Comparison of ENCODE assay signal across 8 cellular contexts in the genomic region with DNA sequence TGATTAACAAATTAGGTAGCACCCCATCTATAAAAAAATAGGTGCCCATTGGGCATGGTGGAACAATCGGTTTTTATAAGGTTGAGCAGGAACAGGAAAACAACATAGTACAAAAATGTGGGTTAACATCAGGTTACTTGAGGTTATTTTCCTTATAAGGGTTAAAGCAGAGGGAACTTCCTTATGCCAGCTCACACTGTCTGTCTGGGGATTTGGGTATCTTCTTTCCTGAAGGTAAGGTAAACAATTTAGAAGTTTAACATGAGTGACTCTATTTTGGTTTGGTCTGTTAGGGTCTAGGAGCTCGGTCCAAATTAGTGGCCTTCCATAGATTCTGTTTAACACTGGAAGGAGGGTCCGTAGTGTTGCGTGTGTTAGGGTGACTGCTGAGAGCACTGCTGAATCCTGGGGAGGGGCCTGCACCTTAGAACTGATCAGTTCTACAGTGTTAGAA. TPM values are rescaled to one million over a fixed set of nuclear protein-coding genes. Genes with fewer than 3 reads are reported as not detected.
DNase-seq lines count a peak whose midpoint lies in the region; ATAC-seq lines count a peak whose summit lies in the region.

No MANE protein-coding gene starts in this region.

- peak overlapping the region; percentile 39; the same call in 1 of the 2 replicates for H3K27ac ChIP-seq in SJSA1

- H3K27ac Mint-ChIP-seq in stimulated activated naive CD8-positive, alpha-beta T cell treated with anti-CD3 and anti-CD28 coated beads, Interleukin-15, Interleukin-2, amounts not matched to agents 100 ng/mL and 50 ng/mL, for 24 hours = peak overlapping the region; percentile 97

- no peaks in the 10 kb centered on the region for H3K27me3 Mint-ChIP-seq in stimulated activated naive CD8-positive, alpha-beta T cell treated with anti-CD3 and anti-CD28 coated beads, Interleukin-15, Interleukin-2, amounts not matched to agents 100 ng/mL and 50 ng/mL, for 24 hours

- peaks cover 61% of the 10 kb centered on the region for H3K4me1 ChIP-seq in SJSA1 (replicated peaks)

- H3K36me3 Mint-ChIP-seq in stimulated activated naive CD8-positive, alpha-beta T cell treated with anti-CD3 and anti-CD28 coated beads, Interleukin-15, Interleukin-2, amounts not matched to agents 100 ng/mL and 50 ng/mL, for 24 hours (ENCODE audit: low read depth) = peaks cover 68% of the 10 kb centered on the region

- ATAC-seq in GM21526 (IDR thresholded peaks at IDR 0.05; ENCODE audit: low FRiP score, unreplicated experiment) (no peak), GM19467 (IDR thresholded peaks at IDR 0.05; ENCODE audit: unreplicated experiment) (no peak)

- H3K36me3 ChIP-seq in SJSA1 = peaks cover 55% of the 10 kb centered on the region

- no peaks in the 10 kb centered on the region for H3K27me3 ChIP-seq in SJSA1 (replicated peaks)

- no peaks in the 10 kb centered on the region for H3K9me3 ChIP-seq in SJSA1 (replicated peaks)

- H3K4me3 Mint-ChIP-seq in stimulated activated naive CD8-positive, alpha-beta T cell treated with anti-CD3 and anti-CD28 coated beads, Interleukin-15, Interleukin-2, amounts not matched to agents 100 ng/mL and 50 ng/mL, for 24 hours = peak overlapping the region; percentile 83

- DNase-seq in stimulated activated naive CD4-positive, alpha-beta T cell (lab: John Stamatoyannopoulos, UW) = peak; percentile 26 to 70 (median 58)
- no peak for DNase-seq in stimulated activated naive CD4-positive, alpha-beta T cell treated with Interleukin-2 at 50 U/mL for 16 hours (lab: John Stamatoyannopoulos, UW)
- DNase-seq in SJSA1 (ENCODE audit: low read depth in 1 of 2, low spot score in 2 of 2) (no peak), glomerular visceral epithelial cell (ENCODE audit: extremely low spot score) (peak; percentile 37), Ammon's horn (ENCODE audit: low spot score) (no peak)

- H3K4me3 ChIP-seq in SJSA1 = no peak overlapping the region

- peaks cover 84% of the 10 kb centered on the region for H3K4me1 Mint-ChIP-seq in stimulated activated naive CD8-positive, alpha-beta T cell treated with anti-CD3 and anti-CD28 coated beads, Interleukin-15, Interleukin-2, amounts not matched to agents 100 ng/mL and 50 ng/mL, for 24 hours (ENCODE audit: low read depth)

- H3K9me3 Mint-ChIP-seq in stimulated activated naive CD8-positive, alpha-beta T cell treated with anti-CD3 and anti-CD28 coated beads, Interleukin-15, Interleukin-2, amounts not matched to agents 100 ng/mL and 50 ng/mL, for 24 hours = no peaks in the 10 kb centered on the region

RNA-seq across cellular contexts. Expression of a gene that starts 14.7 kb away (rescaled TPM):
- 37.6 and 43.7 TPM in 2 replicates for total RNA-seq in SJSA1 (2014; rRNA removed; shearing (Covaris generic))

Comparison
In these comparisons a context has a peak if more than half of its experiments do, and no peak if none do; other contexts are left out.
1. DNase-seq: peak in stimulated activated naive CD4-positive, alpha-beta T cell (6 of 6) and glomerular visceral epithelial cell (single experiment); none in stimulated activated naive CD4-positive, alpha-beta T cell treated with Interleukin-2 at 50 U/mL for 16 hours (single experiment), SJSA1 (0 of 2) and Ammon's horn (single experiment).